In the genomic region with DNA sequence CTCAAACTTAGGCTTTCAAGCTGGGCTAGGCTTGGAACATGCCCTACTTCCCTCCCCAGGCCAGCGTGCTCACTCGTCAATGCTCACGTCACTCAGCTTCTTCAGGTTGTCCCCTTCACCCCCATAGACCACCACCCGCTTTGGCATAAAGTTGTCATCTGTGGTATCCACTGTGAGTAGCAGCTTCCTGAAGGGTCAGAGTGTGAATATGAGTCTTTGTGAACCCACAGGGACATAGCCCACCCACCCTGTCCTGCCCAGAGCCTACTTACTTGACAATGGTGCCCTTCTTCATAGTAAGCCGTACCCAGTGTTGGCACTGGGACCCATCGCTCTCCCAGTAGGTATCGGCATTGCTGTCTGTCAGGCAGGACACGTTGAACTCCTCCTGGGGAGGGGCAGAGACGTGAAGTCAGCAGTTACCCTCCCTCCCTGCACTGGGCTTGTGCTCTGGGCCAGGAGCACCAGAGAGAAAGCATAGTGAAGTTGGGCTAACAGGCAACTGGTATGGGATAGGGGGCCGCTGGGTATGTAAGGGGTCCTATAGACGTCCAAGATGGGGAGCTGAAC, we compare ENCODE assay signal across 12 cellular contexts. TPM values are rescaled to one million over a fixed set of nuclear protein-coding genes. Genes with fewer than 3 reads are reported as not detected.
A peak's percentile ranks its signal among the peaks of the same experiment; 100 is the strongest.
DNase-seq lines count a peak whose midpoint lies in the region; ATAC-seq, FAIRE-seq and TF ChIP-seq lines count a peak whose summit lies in the region.
"Had no signal": no experiment of that assay in that cellular context is flagged by ENCODE, and none has a peak within 500 bp of the region (broad histone marks: within the 10 kb centered on the region; RNA-seq: fewer than 3 reads in every experiment).

No MANE protein-coding gene starts in this region.

- no peak overlapping the region for H3K27ac Mint-ChIP-seq in activated CD4-positive, alpha-beta T cell treated with anti-CD3 and anti-CD28 coated beads, Interleukin-2, amount 10 ng/mL, durations not matched to agents 24 days and 14 days
- no peak overlapping the region for H3K27ac Mint-ChIP-seq in activated T-helper 1 cell treated with anti-CD3 and anti-CD28 coated beads, Interleukin-12 subunit alpha, Interleukin-12 subunit beta, Interleukin-2, Interleukin-4 antibody, amounts not matched to agents 30 ng/mL and 10 ng/mL and 1 ng/mL, durations not matched to agents 14 hours and 24 hours and 36 hours
- H3K27ac Mint-ChIP-seq in glutamatergic neuron (ENCODE audit: unreplicated experiment) = no peak overlapping the region
- H3K27ac Mint-ChIP-seq in stimulated activated effector memory CD8-positive, alpha-beta T cell treated with anti-CD3 and anti-CD28 coated beads, Interleukin-12 subunit alpha, Interleukin-12 subunit beta, amount 100 ng/mL, for 72 hours = peak overlapping the region; percentile 94

- no peak for DNase-seq in activated CD4-positive, alpha-beta T cell treated with anti-CD3 and anti-CD28 coated beads, Interleukin-2, amount 10 ng/mL, durations not matched to agents 24 days and 14 days
- DNase-seq in activated CD4-positive, alpha-beta T cell treated with anti-CD3 and anti-CD28 coated beads, Interleukin-2, amount 50 U/mL, for 48 hours = no peak
- no peak for DNase-seq in activated T-helper 1 cell treated with anti-CD3 and anti-CD28 coated beads, Interleukin-12 subunit alpha, Interleukin-12 subunit beta, Interleukin-2, Interleukin-4 antibody, amounts not matched to agents 30 ng/mL and 10 ng/mL and 1 ng/mL, durations not matched to agents 14 hours and 24 hours and 36 hours (ENCODE audit: low spot score)
- DNase-seq in glutamatergic neuron (no peak), NCI-H2081 (lab: John Stamatoyannopoulos, UW) (no peak), GM12891 (ENCODE audit: insufficient read length, low spot score) (no peak)
- no peak for DNase-seq in stimulated activated effector memory CD8-positive, alpha-beta T cell treated with anti-CD3 and anti-CD28 coated beads, Interleukin-12 subunit alpha, Interleukin-12 subunit beta, amount 100 ng/mL, for 72 hours (ENCODE audit: low spot score in 2 of 2)
- DNase-seq: amygdala; NCI-H748 treated with DMSO at 0.1 percent for 48 hours; stimulated activated CD4-positive, alpha-beta T cell treated with anti-CD3 and anti-CD28 coated beads, Interleukin-4, amount 100 ng/mL, for 4 hours; uterus had no signal

- no peak for TF ChIP-seq CTCF in glutamatergic neuron (IDR thresholded peaks at IDR 0.05; ENCODE audit: partially characterized antibody, unreplicated experiment)

- intact Hi-C loops in activated CD4-positive, alpha-beta T cell treated with anti-CD3 and anti-CD28 coated beads, Interleukin-2, amount 10 ng/mL, durations not matched to agents 24 days and 14 days (cut with micrococcal nuclease) = no loop called here
- intact Hi-C loops in activated T-helper 1 cell treated with anti-CD3 and anti-CD28 coated beads, Interleukin-12 subunit alpha, Interleukin-12 subunit beta, Interleukin-2, Interleukin-4 antibody, amounts not matched to agents 30 ng/mL and 10 ng/mL and 1 ng/mL, durations not matched to agents 14 hours and 24 hours and 36 hours (cut with micrococcal nuclease) = no loop called here

- H3K36me3 Mint-ChIP-seq in activated CD4-positive, alpha-beta T cell treated with anti-CD3 and anti-CD28 coated beads, Interleukin-2, amount 10 ng/mL, durations not matched to agents 24 days and 14 days (ENCODE audit: low read depth) = peaks cover 32% of the 10 kb centered on the region
- H3K36me3 Mint-ChIP-seq in activated T-helper 1 cell treated with anti-CD3 and anti-CD28 coated beads, Interleukin-12 subunit alpha, Interleukin-12 subunit beta, Interleukin-2, Interleukin-4 antibody, amounts not matched to agents 30 ng/mL and 10 ng/mL and 1 ng/mL, durations not matched to agents 14 hours and 24 hours and 36 hours (ENCODE audit: low read depth) = peaks cover 24% of the 10 kb centered on the region
- H3K36me3 Mint-ChIP-seq in glutamatergic neuron (ENCODE audit: unreplicated experiment) = no peaks in the 10 kb centered on the region
- peaks cover 59% of the 10 kb centered on the region for H3K36me3 Mint-ChIP-seq in stimulated activated effector memory CD8-positive, alpha-beta T cell treated with anti-CD3 and anti-CD28 coated beads, Interleukin-12 subunit alpha, Interleukin-12 subunit beta, amount 100 ng/mL, for 72 hours

- H3K4me1 Mint-ChIP-seq in activated CD4-positive, alpha-beta T cell treated with anti-CD3 and anti-CD28 coated beads, Interleukin-2, amount 10 ng/mL, durations not matched to agents 24 days and 14 days = peaks cover 45% of the 10 kb centered on the region
- peaks cover 47% of the 10 kb centered on the region for H3K4me1 Mint-ChIP-seq in activated T-helper 1 cell treated with anti-CD3 and anti-CD28 coated beads, Interleukin-12 subunit alpha, Interleukin-12 subunit beta, Interleukin-2, Interleukin-4 antibody, amounts not matched to agents 30 ng/mL and 10 ng/mL and 1 ng/mL, durations not matched to agents 14 hours and 24 hours and 36 hours (ENCODE audit: low read depth)
- H3K4me1 Mint-ChIP-seq in glutamatergic neuron (ENCODE audit: low read depth, unreplicated experiment) = peaks cover 24% of the 10 kb centered on the region
- H3K4me1 Mint-ChIP-seq in stimulated activated effector memory CD8-positive, alpha-beta T cell treated with anti-CD3 and anti-CD28 coated beads, Interleukin-12 subunit alpha, Interleukin-12 subunit beta, amount 100 ng/mL, for 72 hours = peaks cover 55% of the 10 kb centered on the region

- no peak for TF ChIP-seq POLR2A in GM12891 (IDR thresholded peaks at IDR 0.05; ENCODE audit: low read depth, low read length)

- FAIRE-seq in GM12891 (lab: Jason Lieb, UNC) = no peak

- H3K4me3 Mint-ChIP-seq in activated CD4-positive, alpha-beta T cell treated with anti-CD3 and anti-CD28 coated beads, Interleukin-2, amount 10 ng/mL, durations not matched to agents 24 days and 14 days = peak overlapping the region; percentile 85
- peak overlapping the region; percentile 89 for H3K4me3 Mint-ChIP-seq in activated T-helper 1 cell treated with anti-CD3 and anti-CD28 coated beads, Interleukin-12 subunit alpha, Interleukin-12 subunit beta, Interleukin-2, Interleukin-4 antibody, amounts not matched to agents 30 ng/mL and 10 ng/mL and 1 ng/mL, durations not matched to agents 14 hours and 24 hours and 36 hours
- peak overlapping the region; percentile 96 for H3K4me3 Mint-ChIP-seq in glutamatergic neuron (ENCODE audit: unreplicated experiment)
- H3K4me3 Mint-ChIP-seq in stimulated activated effector memory CD8-positive, alpha-beta T cell treated with anti-CD3 and anti-CD28 coated beads, Interleukin-12 subunit alpha, Interleukin-12 subunit beta, amount 100 ng/mL, for 72 hours = peak overlapping the region; percentile 78

- no peak for ATAC-seq in stimulated activated effector memory CD8-positive, alpha-beta T cell treated with anti-CD3 and anti-CD28 coated beads, Interleukin-12 subunit alpha, Interleukin-12 subunit beta, amount 100 ng/mL, for 72 hours
- no peak for ATAC-seq in HG03439 (IDR thresholded peaks at IDR 0.05; ENCODE audit: unreplicated experiment)

- H3K27me3 Mint-ChIP-seq in activated CD4-positive, alpha-beta T cell treated with anti-CD3 and anti-CD28 coated beads, Interleukin-2, amount 10 ng/mL, durations not matched to agents 24 days and 14 days = no peaks in the 10 kb centered on the region
- H3K27me3 Mint-ChIP-seq in activated T-helper 1 cell treated with anti-CD3 and anti-CD28 coated beads, Interleukin-12 subunit alpha, Interleukin-12 subunit beta, Interleukin-2, Interleukin-4 antibody, amounts not matched to agents 30 ng/mL and 10 ng/mL and 1 ng/mL, durations not matched to agents 14 hours and 24 hours and 36 hours (ENCODE audit: insufficient read depth) = no peaks in the 10 kb centered on the region
- peaks cover 16% of the 10 kb centered on the region for H3K27me3 Mint-ChIP-seq in glutamatergic neuron (ENCODE audit: unreplicated experiment)

- no peaks in the 10 kb centered on the region for H3K9me3 Mint-ChIP-seq in activated CD4-positive, alpha-beta T cell treated with anti-CD3 and anti-CD28 coated beads, Interleukin-2, amount 10 ng/mL, durations not matched to agents 24 days and 14 days
- H3K9me3 Mint-ChIP-seq in activated T-helper 1 cell treated with anti-CD3 and anti-CD28 coated beads, Interleukin-12 subunit alpha, Interleukin-12 subunit beta, Interleukin-2, Interleukin-4 antibody, amounts not matched to agents 30 ng/mL and 10 ng/mL and 1 ng/mL, durations not matched to agents 14 hours and 24 hours and 36 hours = no peaks in the 10 kb centered on the region
- peaks cover 13% of the 10 kb centered on the region for H3K9me3 Mint-ChIP-seq in glutamatergic neuron (ENCODE audit: unreplicated experiment)
- H3K9me3 Mint-ChIP-seq in stimulated activated effector memory CD8-positive, alpha-beta T cell treated with anti-CD3 and anti-CD28 coated beads, Interleukin-12 subunit alpha, Interleukin-12 subunit beta, amount 100 ng/mL, for 72 hours = no peaks in the 10 kb centered on the region

TF ChIP-seq in GM12891, 5 proteins besides CTCF, POLR2A, EP300 and RAD21 (continues in another document):
- no peak for TF ChIP-seq POU2F2 (IDR thresholded peaks at IDR 0.05; ENCODE audit: low read depth, low read length)
- no peak for TF ChIP-seq POLR2AphosphoS5 (IDR thresholded peaks at IDR 0.05; ENCODE audit: low read depth, low read length)
- TF ChIP-seq PAX5 (IDR thresholded peaks at IDR 0.05; ENCODE audit: insufficient read depth, low read length, severe bottlenecking) = no peak

RNA-seq across cellular contexts. Expression of gene HECTD3, which starts 1.7 kb away (rescaled TPM):
- total RNA-seq in activated CD4-positive, alpha-beta T cell treated with anti-CD3 and anti-CD28 coated beads, Interleukin-2, amount 10 ng/mL, durations not matched to agents 24 days and 14 days = 19.6 and 20.3 TPM in 2 replicates
- 22.2 and 23.5 TPM in 2 replicates for total RNA-seq in activated T-helper 1 cell treated with anti-CD3 and anti-CD28 coated beads, Interleukin-12 subunit alpha, Interleukin-12 subunit beta, Interleukin-2, Interleukin-4 antibody, amounts not matched to agents 30 ng/mL and 10 ng/mL and 1 ng/mL, durations not matched to agents 14 hours and 24 hours and 36 hours
- 137 TPM for total RNA-seq in glutamatergic neuron (ENCODE audit: unreplicated experiment)
- 21.8 TPM for polyA plus RNA-seq in GM12891 (2012; ENCODE audit: low read depth, missing spikeins)

RNA-seq across cellular contexts. Expression of gene UROD, which starts 2.7 kb away (rescaled TPM):
- 96.0 and 97.7 TPM in 2 replicates for total RNA-seq in activated CD4-positive, alpha-beta T cell treated with anti-CD3 and anti-CD28 coated beads, Interleukin-2, amount 10 ng/mL, durations not matched to agents 24 days and 14 days
- 79.9 and 81.9 TPM in 2 replicates for total RNA-seq in activated T-helper 1 cell treated with anti-CD3 and anti-CD28 coated beads, Interleukin-12 subunit alpha, Interleukin-12 subunit beta, Interleukin-2, Interleukin-4 antibody, amounts not matched to agents 30 ng/mL and 10 ng/mL and 1 ng/mL, durations not matched to agents 14 hours and 24 hours and 36 hours
- 90.4 TPM for total RNA-seq in glutamatergic neuron (ENCODE audit: unreplicated experiment)
- polyA plus RNA-seq in GM12891 (2012; ENCODE audit: low read depth, missing spikeins) = 79.5 TPM

RNA-seq across cellular contexts. Expression of gene EIF2B3, which starts 23.0 kb away (rescaled TPM):
- 58.9 and 60.8 TPM in 2 replicates for total RNA-seq in activated CD4-positive, alpha-beta T cell treated with anti-CD3 and anti-CD28 coated beads, Interleukin-2, amount 10 ng/mL, durations not matched to agents 24 days and 14 days
- 56.0 and 60.4 TPM in 2 replicates for total RNA-seq in activated T-helper 1 cell treated with anti-CD3 and anti-CD28 coated beads, Interleukin-12 subunit alpha, Interleukin-12 subunit beta, Interleukin-2, Interleukin-4 antibody, amounts not matched to agents 30 ng/mL and 10 ng/mL and 1 ng/mL, durations not matched to agents 14 hours and 24 hours and 36 hours
- 50.0 TPM for total RNA-seq in glutamatergic neuron (ENCODE audit: unreplicated experiment)
- 26.4 TPM for polyA plus RNA-seq in GM12891 (2012; ENCODE audit: low read depth, missing spikeins)
